ENCODE assay signal across 1 cellular context in the genomic region with DNA sequence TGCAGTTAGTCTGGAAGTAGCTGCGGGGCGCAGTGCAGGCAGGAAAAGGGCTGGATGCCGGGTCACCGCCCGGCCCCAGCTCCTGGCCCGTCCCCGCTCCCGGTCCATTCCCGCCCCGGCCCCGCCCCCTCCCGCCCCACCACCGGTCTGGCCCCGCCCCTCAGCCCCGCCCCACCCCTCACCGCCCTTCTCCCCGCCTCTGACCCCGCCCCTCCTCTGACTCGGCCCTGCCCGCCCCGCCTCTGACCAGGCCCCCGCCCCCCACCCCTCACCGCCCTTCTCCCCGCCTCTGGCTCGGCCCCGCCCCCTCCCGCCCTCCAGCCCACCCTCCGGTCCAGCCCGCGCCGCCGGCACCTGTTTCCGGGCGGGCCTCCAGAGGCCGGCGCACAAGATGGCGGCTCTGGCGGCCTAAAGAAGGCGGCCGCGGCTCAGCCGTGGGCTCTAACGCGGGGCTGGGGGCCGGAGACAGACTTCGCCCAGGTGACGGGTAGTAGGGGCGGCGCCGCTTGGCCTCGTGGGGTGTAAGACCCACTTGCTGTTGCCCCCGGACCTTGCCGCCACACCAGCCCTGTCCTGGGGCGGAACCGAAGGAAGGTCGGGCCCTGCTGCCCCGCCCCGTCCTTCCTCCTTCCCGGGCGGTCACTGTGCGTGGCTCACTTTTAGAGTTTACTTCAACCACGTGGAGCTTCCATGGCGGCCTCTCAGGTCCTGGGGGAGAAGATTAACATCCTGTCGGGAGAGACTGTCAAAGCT.
TF ChIP-seq lines count a peak whose summit lies in the region.

A gene with protein sequence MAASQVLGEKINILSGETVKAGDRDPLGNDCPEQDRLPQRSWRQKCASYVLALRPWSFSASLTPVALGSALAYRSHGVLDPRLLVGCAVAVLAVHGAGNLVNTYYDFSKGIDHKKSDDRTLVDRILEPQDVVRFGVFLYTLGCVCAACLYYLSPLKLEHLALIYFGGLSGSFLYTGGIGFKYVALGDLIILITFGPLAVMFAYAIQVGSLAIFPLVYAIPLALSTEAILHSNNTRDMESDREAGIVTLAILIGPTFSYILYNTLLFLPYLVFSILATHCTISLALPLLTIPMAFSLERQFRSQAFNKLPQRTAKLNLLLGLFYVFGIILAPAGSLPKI (plus strand): TSS at position 357 of the 753 bp plus-strand sequence. CDS start 334 bp downstream, at position 691.

TF ChIP-seq in WTC11, 78 proteins besides CTCF, POLR2A, EP300 and RAD21 (continued from another document):
- TF ChIP-seq, protein P1, sequence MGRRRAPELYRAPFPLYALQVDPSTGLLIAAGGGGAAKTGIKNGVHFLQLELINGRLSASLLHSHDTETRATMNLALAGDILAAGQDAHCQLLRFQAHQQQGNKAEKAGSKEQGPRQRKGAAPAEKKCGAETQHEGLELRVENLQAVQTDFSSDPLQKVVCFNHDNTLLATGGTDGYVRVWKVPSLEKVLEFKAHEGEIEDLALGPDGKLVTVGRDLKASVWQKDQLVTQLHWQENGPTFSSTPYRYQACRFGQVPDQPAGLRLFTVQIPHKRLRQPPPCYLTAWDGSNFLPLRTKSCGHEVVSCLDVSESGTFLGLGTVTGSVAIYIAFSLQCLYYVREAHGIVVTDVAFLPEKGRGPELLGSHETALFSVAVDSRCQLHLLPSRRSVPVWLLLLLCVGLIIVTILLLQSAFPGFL (CRISPR knock-in tag; IDR thresholded peaks at IDR 0.05; ENCODE audit: borderline replicate concordance) = 0 out of 2 replicates have a peak, but pooled peaks have one; percentile 55
- TF ChIP-seq MYBL2 (CRISPR knock-in tag; IDR thresholded peaks at IDR 0.05) (0 out of 2 replicates have a peak, but pooled peaks have one; percentile 52), ZNF121 (CRISPR knock-in tag; IDR thresholded peaks at IDR 0.05) (no peak), JAZF1 (CRISPR knock-in tag; IDR thresholded peaks at IDR 0.05) (no peak), TEAD4 (CRISPR knock-in tag; IDR thresholded peaks at IDR 0.05) (no peak), TEAD1 (CRISPR knock-in tag; IDR thresholded peaks at IDR 0.05) (0 out of 2 replicates have a peak, but pooled peaks have one; percentile 34), SMAD3 (CRISPR knock-in tag; IDR thresholded peaks at IDR 0.05; ENCODE audit: borderline replicate concordance) (no peak), OVOL2 (CRISPR knock-in tag; IDR thresholded peaks at IDR 0.05; ENCODE audit: borderline replicate concordance) (no peak), ETV6 (CRISPR knock-in tag; IDR thresholded peaks at IDR 0.05) (peak; percentile 29; the same call in 1 of the 2 replicates), GRHL2 (CRISPR knock-in tag; IDR thresholded peaks at IDR 0.05; ENCODE audit: insufficient replicate concordance, severe bottlenecking) (no peak), ZNF416 (CRISPR knock-in tag; IDR thresholded peaks at IDR 0.05) (0 out of 2 replicates have a peak, but pooled peaks have one; percentile 51), NFYB (CRISPR knock-in tag; conservative IDR thresholded peaks at IDR 0.05; ENCODE audit: low read depth) (no peak), ATF1 (CRISPR knock-in tag; IDR thresholded peaks at IDR 0.05) (peak; percentile 45; the same call in 1 of the 2 replicates), GABPB1 (CRISPR knock-in tag; IDR thresholded peaks at IDR 0.05) (peak; percentile 52), ZNF671 (CRISPR knock-in tag; IDR thresholded peaks at IDR 0.05) (no peak), EMX1 (CRISPR knock-in tag; IDR thresholded peaks at IDR 0.05) (no peak), RORB (CRISPR knock-in tag; IDR thresholded peaks at IDR 0.05) (no peak), ZNF138 (CRISPR knock-in tag; conservative IDR thresholded peaks at IDR 0.05) (no peak), CBFB (CRISPR knock-in tag; IDR thresholded peaks at IDR 0.05; ENCODE audit: low read depth) (no peak), ZNF219 (CRISPR knock-in tag; IDR thresholded peaks at IDR 0.05; ENCODE audit: borderline replicate concordance) (0 out of 2 replicates have a peak, but pooled peaks have one; percentile 29), ZNF423 (CRISPR knock-in tag; IDR thresholded peaks at IDR 0.05) (no peak)
- TF ChIP-seq, protein P2, sequence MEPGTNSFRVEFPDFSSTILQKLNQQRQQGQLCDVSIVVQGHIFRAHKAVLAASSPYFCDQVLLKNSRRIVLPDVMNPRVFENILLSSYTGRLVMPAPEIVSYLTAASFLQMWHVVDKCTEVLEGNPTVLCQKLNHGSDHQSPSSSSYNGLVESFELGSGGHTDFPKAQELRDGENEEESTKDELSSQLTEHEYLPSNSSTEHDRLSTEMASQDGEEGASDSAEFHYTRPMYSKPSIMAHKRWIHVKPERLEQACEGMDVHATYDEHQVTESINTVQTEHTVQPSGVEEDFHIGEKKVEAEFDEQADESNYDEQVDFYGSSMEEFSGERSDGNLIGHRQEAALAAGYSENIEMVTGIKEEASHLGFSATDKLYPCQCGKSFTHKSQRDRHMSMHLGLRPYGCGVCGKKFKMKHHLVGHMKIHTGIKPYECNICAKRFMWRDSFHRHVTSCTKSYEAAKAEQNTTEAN (CRISPR knock-in tag; IDR thresholded peaks at IDR 0.05) = no peak; the same call in 1 of the 2 replicates
- TF ChIP-seq, protein P3, sequence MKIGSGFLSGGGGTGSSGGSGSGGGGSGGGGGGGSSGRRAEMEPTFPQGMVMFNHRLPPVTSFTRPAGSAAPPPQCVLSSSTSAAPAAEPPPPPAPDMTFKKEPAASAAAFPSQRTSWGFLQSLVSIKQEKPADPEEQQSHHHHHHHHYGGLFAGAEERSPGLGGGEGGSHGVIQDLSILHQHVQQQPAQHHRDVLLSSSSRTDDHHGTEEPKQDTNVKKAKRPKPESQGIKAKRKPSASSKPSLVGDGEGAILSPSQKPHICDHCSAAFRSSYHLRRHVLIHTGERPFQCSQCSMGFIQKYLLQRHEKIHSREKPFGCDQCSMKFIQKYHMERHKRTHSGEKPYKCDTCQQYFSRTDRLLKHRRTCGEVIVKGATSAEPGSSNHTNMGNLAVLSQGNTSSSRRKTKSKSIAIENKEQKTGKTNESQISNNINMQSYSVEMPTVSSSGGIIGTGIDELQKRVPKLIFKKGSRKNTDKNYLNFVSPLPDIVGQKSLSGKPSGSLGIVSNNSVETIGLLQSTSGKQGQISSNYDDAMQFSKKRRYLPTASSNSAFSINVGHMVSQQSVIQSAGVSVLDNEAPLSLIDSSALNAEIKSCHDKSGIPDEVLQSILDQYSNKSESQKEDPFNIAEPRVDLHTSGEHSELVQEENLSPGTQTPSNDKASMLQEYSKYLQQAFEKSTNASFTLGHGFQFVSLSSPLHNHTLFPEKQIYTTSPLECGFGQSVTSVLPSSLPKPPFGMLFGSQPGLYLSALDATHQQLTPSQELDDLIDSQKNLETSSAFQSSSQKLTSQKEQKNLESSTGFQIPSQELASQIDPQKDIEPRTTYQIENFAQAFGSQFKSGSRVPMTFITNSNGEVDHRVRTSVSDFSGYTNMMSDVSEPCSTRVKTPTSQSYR (CRISPR knock-in tag; IDR thresholded peaks at IDR 0.05) = no peak; the same call in 1 of the 2 replicates
- TF ChIP-seq, protein P4, sequence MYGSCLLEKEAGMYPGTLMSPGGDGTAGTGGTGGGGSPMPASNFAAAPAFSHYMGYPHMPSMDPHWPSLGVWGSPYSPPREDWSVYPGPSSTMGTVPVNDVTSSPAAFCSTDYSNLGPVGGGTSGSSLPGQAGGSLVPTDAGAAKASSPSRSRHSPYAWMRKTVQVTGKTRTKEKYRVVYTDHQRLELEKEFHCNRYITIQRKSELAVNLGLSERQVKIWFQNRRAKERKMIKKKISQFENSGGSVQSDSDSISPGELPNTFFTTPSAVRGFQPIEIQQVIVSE (CRISPR knock-in tag; IDR thresholded peaks at IDR 0.05; ENCODE audit: borderline replicate concordance) = no peak
- TF ChIP-seq, protein P5, sequence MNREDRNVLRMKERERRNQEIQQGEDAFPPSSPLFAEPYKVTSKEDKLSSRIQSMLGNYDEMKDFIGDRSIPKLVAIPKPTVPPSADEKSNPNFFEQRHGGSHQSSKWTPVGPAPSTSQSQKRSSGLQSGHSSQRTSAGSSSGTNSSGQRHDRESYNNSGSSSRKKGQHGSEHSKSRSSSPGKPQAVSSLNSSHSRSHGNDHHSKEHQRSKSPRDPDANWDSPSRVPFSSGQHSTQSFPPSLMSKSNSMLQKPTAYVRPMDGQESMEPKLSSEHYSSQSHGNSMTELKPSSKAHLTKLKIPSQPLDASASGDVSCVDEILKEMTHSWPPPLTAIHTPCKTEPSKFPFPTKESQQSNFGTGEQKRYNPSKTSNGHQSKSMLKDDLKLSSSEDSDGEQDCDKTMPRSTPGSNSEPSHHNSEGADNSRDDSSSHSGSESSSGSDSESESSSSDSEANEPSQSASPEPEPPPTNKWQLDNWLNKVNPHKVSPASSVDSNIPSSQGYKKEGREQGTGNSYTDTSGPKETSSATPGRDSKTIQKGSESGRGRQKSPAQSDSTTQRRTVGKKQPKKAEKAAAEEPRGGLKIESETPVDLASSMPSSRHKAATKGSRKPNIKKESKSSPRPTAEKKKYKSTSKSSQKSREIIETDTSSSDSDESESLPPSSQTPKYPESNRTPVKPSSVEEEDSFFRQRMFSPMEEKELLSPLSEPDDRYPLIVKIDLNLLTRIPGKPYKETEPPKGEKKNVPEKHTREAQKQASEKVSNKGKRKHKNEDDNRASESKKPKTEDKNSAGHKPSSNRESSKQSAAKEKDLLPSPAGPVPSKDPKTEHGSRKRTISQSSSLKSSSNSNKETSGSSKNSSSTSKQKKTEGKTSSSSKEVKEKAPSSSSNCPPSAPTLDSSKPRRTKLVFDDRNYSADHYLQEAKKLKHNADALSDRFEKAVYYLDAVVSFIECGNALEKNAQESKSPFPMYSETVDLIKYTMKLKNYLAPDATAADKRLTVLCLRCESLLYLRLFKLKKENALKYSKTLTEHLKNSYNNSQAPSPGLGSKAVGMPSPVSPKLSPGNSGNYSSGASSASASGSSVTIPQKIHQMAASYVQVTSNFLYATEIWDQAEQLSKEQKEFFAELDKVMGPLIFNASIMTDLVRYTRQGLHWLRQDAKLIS (CRISPR knock-in tag; IDR thresholded peaks at IDR 0.05; ENCODE audit: borderline replicate concordance) = no peak
- TF ChIP-seq, protein P6, sequence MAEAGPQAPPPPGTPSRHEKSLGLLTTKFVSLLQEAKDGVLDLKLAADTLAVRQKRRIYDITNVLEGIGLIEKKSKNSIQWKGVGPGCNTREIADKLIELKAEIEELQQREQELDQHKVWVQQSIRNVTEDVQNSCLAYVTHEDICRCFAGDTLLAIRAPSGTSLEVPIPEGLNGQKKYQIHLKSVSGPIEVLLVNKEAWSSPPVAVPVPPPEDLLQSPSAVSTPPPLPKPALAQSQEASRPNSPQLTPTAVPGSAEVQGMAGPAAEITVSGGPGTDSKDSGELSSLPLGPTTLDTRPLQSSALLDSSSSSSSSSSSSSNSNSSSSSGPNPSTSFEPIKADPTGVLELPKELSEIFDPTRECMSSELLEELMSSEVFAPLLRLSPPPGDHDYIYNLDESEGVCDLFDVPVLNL (CRISPR knock-in tag; IDR thresholded peaks at IDR 0.05; ENCODE audit: borderline replicate concordance, low read depth) = 0 out of 2 replicates have a peak, but pooled peaks have one; percentile 66
- TF ChIP-seq, protein P7, sequence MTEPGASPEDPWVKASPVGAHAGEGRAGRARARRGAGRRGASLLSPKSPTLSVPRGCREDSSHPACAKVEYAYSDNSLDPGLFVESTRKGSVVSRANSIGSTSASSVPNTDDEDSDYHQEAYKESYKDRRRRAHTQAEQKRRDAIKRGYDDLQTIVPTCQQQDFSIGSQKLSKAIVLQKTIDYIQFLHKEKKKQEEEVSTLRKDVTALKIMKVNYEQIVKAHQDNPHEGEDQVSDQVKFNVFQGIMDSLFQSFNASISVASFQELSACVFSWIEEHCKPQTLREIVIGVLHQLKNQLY (CRISPR knock-in tag; IDR thresholded peaks at IDR 0.05) = 0 out of 2 replicates have a peak, but pooled peaks have one; percentile 89
- TF ChIP-seq, protein P8, sequence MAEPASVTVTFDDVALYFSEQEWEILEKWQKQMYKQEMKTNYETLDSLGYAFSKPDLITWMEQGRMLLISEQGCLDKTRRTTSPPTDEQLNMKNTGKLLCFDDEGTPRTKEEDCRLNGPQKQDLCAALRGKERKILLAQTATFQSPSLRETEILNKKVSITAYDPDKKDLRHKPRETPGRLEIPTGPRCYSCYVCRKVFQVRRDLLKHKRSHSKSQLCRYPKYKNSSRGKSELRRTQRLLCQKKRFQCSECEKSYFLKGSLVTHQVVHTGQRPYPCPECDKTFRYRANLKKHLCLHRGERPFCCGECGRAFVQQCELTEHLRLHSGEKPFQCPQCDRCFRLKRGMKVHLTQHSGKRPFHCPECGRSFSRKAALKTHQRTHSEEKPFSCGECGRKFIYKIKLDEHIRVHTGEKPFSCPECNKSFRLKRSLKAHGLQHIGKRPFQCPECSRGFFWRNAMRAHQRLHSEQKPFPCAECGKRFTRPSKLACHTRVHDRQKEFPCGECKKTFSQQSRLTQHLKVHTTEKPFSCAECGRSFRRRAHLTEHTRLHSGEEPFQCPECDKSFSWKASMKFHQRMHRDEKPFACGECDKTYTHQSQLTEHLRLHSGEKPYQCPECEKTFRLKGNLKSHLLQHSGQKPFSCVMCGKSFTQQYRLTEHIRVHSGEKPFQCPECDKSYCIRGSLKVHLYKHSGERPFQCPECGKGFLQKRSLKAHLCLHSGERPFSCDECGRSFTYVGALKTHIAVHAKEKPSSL (CRISPR knock-in tag; conservative IDR thresholded peaks at IDR 0.05) = no peak
- TF ChIP-seq, protein P9, sequence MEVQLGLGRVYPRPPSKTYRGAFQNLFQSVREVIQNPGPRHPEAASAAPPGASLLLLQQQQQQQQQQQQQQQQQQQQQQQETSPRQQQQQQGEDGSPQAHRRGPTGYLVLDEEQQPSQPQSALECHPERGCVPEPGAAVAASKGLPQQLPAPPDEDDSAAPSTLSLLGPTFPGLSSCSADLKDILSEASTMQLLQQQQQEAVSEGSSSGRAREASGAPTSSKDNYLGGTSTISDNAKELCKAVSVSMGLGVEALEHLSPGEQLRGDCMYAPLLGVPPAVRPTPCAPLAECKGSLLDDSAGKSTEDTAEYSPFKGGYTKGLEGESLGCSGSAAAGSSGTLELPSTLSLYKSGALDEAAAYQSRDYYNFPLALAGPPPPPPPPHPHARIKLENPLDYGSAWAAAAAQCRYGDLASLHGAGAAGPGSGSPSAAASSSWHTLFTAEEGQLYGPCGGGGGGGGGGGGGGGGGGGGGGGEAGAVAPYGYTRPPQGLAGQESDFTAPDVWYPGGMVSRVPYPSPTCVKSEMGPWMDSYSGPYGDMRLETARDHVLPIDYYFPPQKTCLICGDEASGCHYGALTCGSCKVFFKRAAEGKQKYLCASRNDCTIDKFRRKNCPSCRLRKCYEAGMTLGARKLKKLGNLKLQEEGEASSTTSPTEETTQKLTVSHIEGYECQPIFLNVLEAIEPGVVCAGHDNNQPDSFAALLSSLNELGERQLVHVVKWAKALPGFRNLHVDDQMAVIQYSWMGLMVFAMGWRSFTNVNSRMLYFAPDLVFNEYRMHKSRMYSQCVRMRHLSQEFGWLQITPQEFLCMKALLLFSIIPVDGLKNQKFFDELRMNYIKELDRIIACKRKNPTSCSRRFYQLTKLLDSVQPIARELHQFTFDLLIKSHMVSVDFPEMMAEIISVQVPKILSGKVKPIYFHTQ (CRISPR knock-in tag; IDR thresholded peaks at IDR 0.05) = no peak
